15 cellular contexts compared by ENCODE assay signal in genomic region chr21:45356653-45357435, GRCh38. TPM values are rescaled to one million over a fixed set of nuclear protein-coding genes. Genes with fewer than 3 reads are reported as not detected.
DNase-seq lines count a peak whose midpoint lies in the region; ATAC-seq and TF ChIP-seq lines count a peak whose summit lies in the region.
"Had no signal": no experiment of that assay in that cellular context is flagged by ENCODE, and none has a peak within 500 bp of the region (broad histone marks: within the 10 kb centered on the region; RNA-seq: fewer than 3 reads in every experiment).

No MANE protein-coding gene starts in this region.

- H3K79me1 ChIP-seq in trophoblast cell (ENCODE audit: low read length) = peaks cover 51% of the 10 kb centered on the region

- H4K8ac ChIP-seq in trophoblast cell (ENCODE audit: low read depth, low read length) = peak overlapping the region; percentile 41

- no peak for TF ChIP-seq CTCF in uterus (IDR thresholded peaks at IDR 0.05)

- no peak overlapping the region for H3K9ac ChIP-seq in trophoblast cell (ENCODE audit: low read length)

- peak overlapping the region; percentile 24 for H2AK5ac ChIP-seq in trophoblast cell (ENCODE audit: low read length)

- no peak overlapping the region for H3K4me2 ChIP-seq in trophoblast cell (ENCODE audit: low read length)

- intact Hi-C loops in Right ventricle myocardium superior (cut with DNase I) = loop anchor here (10.0 kb wide), 1 partner anchor 52 kb away; no protein-coding TSS in a partner anchor
- intact Hi-C loops in uterus (cut with DNase I; ENCODE audit: low total_unique reads) = no loop called here

- H4K12ac ChIP-seq in trophoblast cell (ENCODE audit: low read depth, low read length) = no peak overlapping the region

- H3K23ac ChIP-seq in trophoblast cell (ENCODE audit: low read length) = no peak overlapping the region

- peaks cover 3% of the 10 kb centered on the region for H3K79me2 ChIP-seq in trophoblast cell (ENCODE audit: control insufficient read depth, insufficient read depth, low read length, poor library complexity)

- H3K18ac ChIP-seq in trophoblast cell (ENCODE audit: low read length) = peak overlapping the region; percentile 73

- ATAC-seq in Right ventricle myocardium superior (ENCODE audit: poor library complexity) = no peak
- ATAC-seq in HG02840 (IDR thresholded peaks at IDR 0.05; ENCODE audit: low FRiP score, unreplicated experiment) = no peak
- ATAC-seq in HG03432 (IDR thresholded peaks at IDR 0.05; ENCODE audit: unreplicated experiment) = no peak
- ATAC-seq: stimulated activated naive B cell treated with anti-CD40 and anti-IgM and Interleukin-4, amounts not matched to agents 10 μg/mL and 1 μg/mL and 100 μg/mL, for 72 hours had no signal

- H3K9me3 ChIP-seq in trophoblast cell (ENCODE audit: insufficient read depth, low read depth, low read length) (no peaks in the 10 kb centered on the region), uterus (no peaks in the 10 kb centered on the region)

- no CpG with 5 or more reads among the region's 20 CpGs for WGBS in trophoblast cell (ENCODE audit: extremely low coverage, insufficient coverage, insufficient read length)

- H3K36me3 ChIP-seq in trophoblast cell (ENCODE audit: control insufficient read depth in 1 of 2, insufficient read depth in 2 of 2, low read length in 2 of 2) (no peaks in the 10 kb centered on the region), uterus (no peaks in the 10 kb centered on the region)

- H4K91ac ChIP-seq in trophoblast cell (ENCODE audit: low read depth, low read length) = peak overlapping the region; percentile 91

- peak overlapping the region; percentile 73 for H2BK5ac ChIP-seq in trophoblast cell (ENCODE audit: low read depth, low read length, poor library complexity)

- H3K4me3 ChIP-seq in trophoblast cell (ENCODE audit: low read depth, low read length) (no peak overlapping the region), uterus (no peak overlapping the region)
- H3K4me3 ChIP-seq: SK-N-MC had no signal

- H3K27me3 ChIP-seq in trophoblast cell (ENCODE audit: insufficient read depth, low read length) = no peaks in the 10 kb centered on the region
- H3K27me3 ChIP-seq in uterus = no peaks in the 10 kb centered on the region

- TF ChIP-seq POLR2A in uterus (IDR thresholded peaks at IDR 0.05) = no peak

- H3K4ac ChIP-seq in trophoblast cell (ENCODE audit: low read depth, low read length) = no peak overlapping the region

- H2AFZ ChIP-seq in trophoblast cell (ENCODE audit: insufficient read depth, low read length, poor library complexity) = no peak overlapping the region

- peak; percentile 2 for DNase-seq in NCI-H146 (lab: John Stamatoyannopoulos, UW)
- DNase-seq in NCI-H146 treated with DMSO at 0.1 percent for 48 hours (lab: John Stamatoyannopoulos, UW; ENCODE audit: unreplicated experiment) = no peak
- peak; percentile 37 for DNase-seq in Right ventricle myocardium superior
- DNase-seq in trophoblast cell = no peak
- no peak for DNase-seq in uterus
- no peak for DNase-seq in NCI-H524 treated with DMSO at 0.1 percent for 48 hours (lab: John Stamatoyannopoulos, UW)
- DNase-seq: activated naive CD4-positive, alpha-beta T cell treated with Interleukin-2 at 50 U/mL for 16 hours; central memory CD4-positive, alpha-beta T cell; GF-D8; NCI-H2107; stimulated activated naive B cell treated with anti-CD40 and anti-IgM and Interleukin-4, amounts not matched to agents 10 μg/mL and 1 μg/mL and 100 μg/mL, for 72 hours had no signal

- H3K4me1 ChIP-seq in trophoblast cell (ENCODE audit: control insufficient read depth in 1 of 2, insufficient read depth in 2 of 2, low read length in 2 of 2) (peaks cover 44 to 63% of the 10 kb centered on the region in 2 experiments), uterus (peaks cover 0 to 4% of the 10 kb centered on the region in 2 donors)

- H2BK120ac ChIP-seq in trophoblast cell (ENCODE audit: insufficient read depth, low read length, poor library complexity) = peak overlapping the region; percentile 81

- peak overlapping the region; percentile 72 for H2BK12ac ChIP-seq in trophoblast cell (ENCODE audit: low read length)

- H3K27ac ChIP-seq in trophoblast cell (ENCODE audit: low read depth, low read length) = peak overlapping the region; percentile 60
- H3K27ac ChIP-seq in uterus = peak overlapping the region; percentile 73 to 77
- H3K27ac ChIP-seq: 22Rv1 had no signal

- peak overlapping the region; percentile 33 for H3K14ac ChIP-seq in trophoblast cell (ENCODE audit: low read length)

RNA-seq across cellular contexts. Expression of gene COL18A1, which starts 48.1 kb away (rescaled TPM):
- total RNA-seq in Right ventricle myocardium superior = 44.2 TPM
- polyA plus RNA-seq in trophoblast cell (2013) = 174 and 188 TPM in 2 replicates
- 100 to 1,000 TPM in 3 of 4 donors, 10 to 100 TPM in 1; 73.0 to 223 (median 152) TPM for total RNA-seq in uterus

Comparison
In these comparisons a context has a peak if more than half of its experiments do, and no peak if none do; other contexts are left out.
1. DNase-seq: peak in NCI-H146 (single experiment) and Right ventricle myocardium superior (single experiment); none in NCI-H146 treated with DMSO at 0.1 percent for 48 hours (single experiment), trophoblast cell (0 of 2), uterus (0 of 2) and NCI-H524 treated with DMSO at 0.1 percent for 48 hours (single experiment).